12 cellular contexts compared by ENCODE assay signal in the genomic region with DNA sequence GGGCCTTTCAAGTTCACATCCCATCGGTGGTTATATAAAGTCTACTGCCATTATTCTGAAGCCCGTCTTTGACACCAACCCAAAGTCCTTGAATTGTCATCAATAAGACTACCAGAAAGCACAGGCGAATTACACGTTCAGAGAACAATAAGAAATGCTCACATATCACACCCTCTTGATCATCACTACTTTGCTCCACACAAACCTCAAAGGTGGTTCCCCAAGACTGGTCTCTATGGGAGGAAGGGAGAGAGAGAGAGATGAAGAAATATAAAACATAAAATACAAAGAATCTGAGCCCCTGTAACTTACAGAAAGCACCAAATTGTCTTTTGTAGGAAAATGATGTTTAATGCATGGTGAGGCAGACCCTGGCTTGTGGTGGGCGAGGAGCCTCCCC. TPM values are rescaled to one million over a fixed set of nuclear protein-coding genes. Genes with fewer than 3 reads are reported as not detected.
DNase-seq lines count a peak whose midpoint lies in the region; ATAC-seq and TF ChIP-seq lines count a peak whose summit lies in the region.
"Had no signal": no experiment of that assay in that cellular context is flagged by ENCODE, and none has a peak within 500 bp of the region (broad histone marks: within the 10 kb centered on the region; RNA-seq: fewer than 3 reads in every experiment).

No MANE protein-coding gene starts in this region.

- H3K36me3 ChIP-seq in naive thymus-derived CD4-positive, alpha-beta T cell (ENCODE audit: control insufficient read depth in 2 of 3, insufficient read depth in 3 of 3, low read length in 3 of 3), result peaks cover 0 to 3% (median 0%) of the 10 kb centered on the region in 3 experiments
- H3K36me3 ChIP-seq in esophagus muscularis mucosa, result peaks cover 0 to 19% (median 6%) of the 10 kb centered on the region in 4 donors

- WGBS in esophagus muscularis mucosa, result 95% methylated on average over 5 of the region's 5 CpGs

- TF ChIP-seq EP300 in esophagus muscularis mucosa (IDR thresholded peaks at IDR 0.05), result no peak

- H3K36me3 Mint-ChIP-seq in activated naive CD4-positive, alpha-beta T cell treated with anti-CD3 and anti-CD28 coated beads, Interleukin-2, amount 50 U/mL, for 24 hours, result peaks cover 2% of the 10 kb centered on the region
- peaks cover 0 to 21% (median 5%) of the 10 kb centered on the region in 5 donors for H3K36me3 Mint-ChIP-seq in naive thymus-derived CD4-positive, alpha-beta T cell

- no peaks in the 10 kb centered on the region for H3K27me3 Mint-ChIP-seq in activated naive CD4-positive, alpha-beta T cell treated with anti-CD3 and anti-CD28 coated beads, Interleukin-2, amount 50 U/mL, for 24 hours
- no peaks in the 10 kb centered on the region for H3K27me3 Mint-ChIP-seq in naive thymus-derived CD4-positive, alpha-beta T cell

- no peak for TF ChIP-seq POLR2A in esophagus muscularis mucosa (IDR thresholded peaks at IDR 0.05; ENCODE audit: low read depth)

- CTCF ChIA-PET in naive thymus-derived CD4-positive, alpha-beta T cell (lab: Charles Lee), result interaction anchor here (1.2 to 2.6 kb wide), 2 partner anchors 42 to 127 kb away, joined by 3 to 13 read pairs; no protein-coding TSS in a partner anchor

- no peaks in the 10 kb centered on the region for H3K27me3 ChIP-seq in naive thymus-derived CD4-positive, alpha-beta T cell (ENCODE audit: control insufficient read depth in 2 of 2, insufficient read depth in 2 of 2, low read length in 2 of 2)
- no peaks in the 10 kb centered on the region for H3K27me3 ChIP-seq in esophagus muscularis mucosa

- H3K4me3 ChIP-seq in WI38 (ENCODE audit: low read depth, low read length) (peak overlapping the region; percentile 37), esophagus muscularis mucosa (no peak overlapping the region)
- H3K4me3 ChIP-seq in naive thymus-derived CD4-positive, alpha-beta T cell (ENCODE audit: low read length), result no peak overlapping the region

- H3K27ac Mint-ChIP-seq in activated naive CD4-positive, alpha-beta T cell treated with anti-CD3 and anti-CD28 coated beads, Interleukin-2, amount 50 U/mL, for 24 hours, result peak overlapping the region; percentile 35
- H3K27ac Mint-ChIP-seq in naive thymus-derived CD4-positive, alpha-beta T cell, result peak overlapping the region; percentile 31 to 97 (median 78)

- no peak for DNase-seq in activated naive CD4-positive, alpha-beta T cell treated with Interleukin-2 at 50 U/mL for 16 hours
- DNase-seq in naive thymus-derived CD4-positive, alpha-beta T cell, result peak in 1 of 9 donors; percentile 18
- DNase-seq in NCI-H2107 (lab: John Stamatoyannopoulos, UW) (no peak), esophagus muscularis mucosa (ENCODE audit: extremely low spot score) (no peak), ureter (ENCODE audit: low spot score) (no peak), AG20443 (ENCODE audit: low spot score) (no peak)
- DNase-seq: glutamatergic neuron; left colon; NCI-H2227 treated with DMSO at 0.1 percent for 48 hours; stimulated activated CD4-positive, alpha-beta T cell treated with anti-CD3 and anti-CD28 coated beads, Interleukin-12 subunit alpha, Interleukin-12 subunit beta, amount 100 ng/mL, for 4 hours had no signal

- H3K27ac ChIP-seq in naive thymus-derived CD4-positive, alpha-beta T cell (ENCODE audit: low read depth, low read length), result no peak overlapping the region
- no peak overlapping the region for H3K27ac ChIP-seq in esophagus muscularis mucosa (replicated peaks in 1 of 4)

- no peaks in the 10 kb centered on the region for H3K9me3 ChIP-seq in naive thymus-derived CD4-positive, alpha-beta T cell (ENCODE audit: control insufficient read depth in 2 of 3, low read length in 3 of 3)
- H3K9me3 ChIP-seq in esophagus muscularis mucosa, result no peaks in the 10 kb centered on the region

- H3K4me1 ChIP-seq in naive thymus-derived CD4-positive, alpha-beta T cell (ENCODE audit: control insufficient read depth in 2 of 2, insufficient read depth in 2 of 2, low read length in 2 of 2), result peaks cover 13 to 53% of the 10 kb centered on the region in 2 donors
- peaks cover 34 to 48% (median 42%) of the 10 kb centered on the region in 4 donors for H3K4me1 ChIP-seq in esophagus muscularis mucosa

- ATAC-seq in naive thymus-derived CD4-positive, alpha-beta T cell, result no peak
- ATAC-seq: left colon had no signal

- H3K4me1 Mint-ChIP-seq in activated naive CD4-positive, alpha-beta T cell treated with anti-CD3 and anti-CD28 coated beads, Interleukin-2, amount 50 U/mL, for 24 hours, result peaks cover 80% of the 10 kb centered on the region
- peaks cover 63 to 85% (median 81%) of the 10 kb centered on the region in 7 donors for H3K4me1 Mint-ChIP-seq in naive thymus-derived CD4-positive, alpha-beta T cell

- intact Hi-C loops in naive thymus-derived CD4-positive, alpha-beta T cell (cut with micrococcal nuclease), result loop anchor here (5.0 to 10.0 kb wide), 6 partner anchors 401 to 701 kb away; partner anchors contain the start of genes FMC1 (in 1 of the 2), KDM7A (in 1 of the 2), MKRN1 (in 1 of the 2) and UBN2 (in 1 of the 2)
- intact Hi-C loops in esophagus muscularis mucosa (cut with DNase I), result loop anchor here (10.0 kb wide), 1 partner anchor 69 kb away; no protein-coding TSS in a partner anchor

- TF ChIP-seq CTCF in WI38 (IDR thresholded peaks at IDR 0.05; ENCODE audit: low read depth, low read length) (no peak), esophagus muscularis mucosa (IDR thresholded peaks at IDR 0.05) (no peak)

- H3K4me3 Mint-ChIP-seq in activated naive CD4-positive, alpha-beta T cell treated with anti-CD3 and anti-CD28 coated beads, Interleukin-2, amount 50 U/mL, for 24 hours, result peak overlapping the region; percentile 52
- peak overlapping the region in 8 of 10 donors; percentile 1 to 100 (median 62) for H3K4me3 Mint-ChIP-seq in naive thymus-derived CD4-positive, alpha-beta T cell

- H3K9me3 Mint-ChIP-seq in activated naive CD4-positive, alpha-beta T cell treated with anti-CD3 and anti-CD28 coated beads, Interleukin-2, amount 50 U/mL, for 24 hours, result no peaks in the 10 kb centered on the region
- H3K9me3 Mint-ChIP-seq in naive thymus-derived CD4-positive, alpha-beta T cell, result no peaks in the 10 kb centered on the region

- POLR2A ChIA-PET in naive thymus-derived CD4-positive, alpha-beta T cell (lab: Charles Lee), result no interaction called here

RNA-seq across cellular contexts. Expression of gene HIPK2, which starts 4.4 kb away (rescaled TPM):
- 10 to 100 TPM; 27.3 to 44.0 (median 37.3) TPM for total RNA-seq in naive thymus-derived CD4-positive, alpha-beta T cell
- polyA plus RNA-seq in naive thymus-derived CD4-positive, alpha-beta T cell, result 1 to 10 TPM; 4.6 to 8.5 TPM
- total RNA-seq in esophagus muscularis mucosa, result 10 to 100 TPM; 20.9 to 40.9 (median 26.7) TPM
- total RNA-seq in ureter, result 48.2 TPM

RNA-seq across cellular contexts. Expression of gene TBXAS1, which starts 55.7 kb away (rescaled TPM):
- total RNA-seq in naive thymus-derived CD4-positive, alpha-beta T cell, result 10 to 100 TPM in 1 of 5 experiments, 1 to 10 TPM in 4; 2.6 to 70.9 (median 6.7) TPM
- 1 to 10 TPM; 1.9 to 2.9 TPM for polyA plus RNA-seq in naive thymus-derived CD4-positive, alpha-beta T cell
- total RNA-seq in esophagus muscularis mucosa (10 to 100 TPM in 3 of 4 donors, 1 to 10 TPM in 1; 9.8 to 31.3 (median 13.5) TPM), ureter (13.0 TPM)
